ENCODE assay signal across 10 cellular contexts in genomic region chr12:115135800-115136211, GRCh38.
DNase-seq lines count a peak whose midpoint lies in the region; TF ChIP-seq lines count a peak whose summit lies in the region.
"Had no signal": no experiment of that assay in that cellular context is flagged by ENCODE, and none has a peak within 500 bp of the region (broad histone marks: within the 10 kb centered on the region; RNA-seq: fewer than 3 reads in every experiment).

No MANE protein-coding gene starts in this region.

- H3K4me2 ChIP-seq in neuronal stem cell (ENCODE audit: insufficient read depth, low read length, poor library complexity, severe bottlenecking) = no peak overlapping the region

- 44 to 48% methylated on average over 8 of the region's 8 CpGs for WGBS in lower leg skin, 2 donors
- WGBS in neuronal stem cell (ENCODE audit: extremely low coverage in 2 of 2, insufficient read length in 2 of 2, insufficient replicate concordance in 1 of 2), 2 donors = no CpG with 5 or more reads among the region's 8 CpGs

- H3K27me3 Mint-ChIP-seq in immature natural killer cell (ENCODE audit: low read depth in 3 of 3) = no peaks in the 10 kb centered on the region
- H3K27me3 Mint-ChIP-seq: activated naive CD4-positive, alpha-beta T cell treated with anti-CD3 and anti-CD28 coated beads, Interleukin-2, amount 50 U/mL, for 24 hours had no signal

- no peak overlapping the region for H3K14ac ChIP-seq in neuronal stem cell (ENCODE audit: low read length)

- TF ChIP-seq POLR2A in lower leg skin (IDR thresholded peaks at IDR 0.05) = no peak

- H3K9me3 ChIP-seq in neuronal stem cell (replicated peaks in 1 of 2; ENCODE audit: control insufficient read depth in 2 of 2, insufficient read depth in 1 of 2, low read depth in 1 of 2, low read length in 2 of 2) = peaks cover 0 to 2% of the 10 kb centered on the region in 2 donors

- no peak overlapping the region for H2BK15ac ChIP-seq in neuronal stem cell (ENCODE audit: low read length)

- no peak overlapping the region for H3K23ac ChIP-seq in neuronal stem cell (ENCODE audit: low read depth, low read length, poor library complexity)

- H4K8ac ChIP-seq in neuronal stem cell (ENCODE audit: low read depth, low read length) = no peak overlapping the region

- H3K4me3 ChIP-seq in coronary artery = peak overlapping the region; percentile 33
- H3K4me3 ChIP-seq in lower leg skin (ENCODE audit: low read depth, poor library complexity, severe bottlenecking) = no peak overlapping the region
- H3K4me3 ChIP-seq in neuronal stem cell (ENCODE audit: low read length in 2 of 2) = no peak overlapping the region

- no peak overlapping the region for H2AFZ ChIP-seq in neuronal stem cell (ENCODE audit: low read length)

- no peak for TF ChIP-seq CTCF in coronary artery (IDR thresholded peaks at IDR 0.05)
- TF ChIP-seq CTCF in lower leg skin (IDR thresholded peaks at IDR 0.05) = no peak

- H3K27ac ChIP-seq in coronary artery (no peak overlapping the region), neuronal stem cell (replicated peaks; ENCODE audit: low read length) (no peak overlapping the region)

- H3K9ac ChIP-seq in neuronal stem cell (ENCODE audit: low read depth, low read length, poor library complexity) = no peak overlapping the region

- no peak overlapping the region for H3K4me3 Mint-ChIP-seq in immature natural killer cell
- H3K4me3 Mint-ChIP-seq: activated naive CD4-positive, alpha-beta T cell treated with anti-CD3 and anti-CD28 coated beads, Interleukin-2, amount 50 U/mL, for 24 hours had no signal

- H3K36me3 Mint-ChIP-seq in immature natural killer cell = no peaks in the 10 kb centered on the region
- H3K36me3 Mint-ChIP-seq: activated naive CD4-positive, alpha-beta T cell treated with anti-CD3 and anti-CD28 coated beads, Interleukin-2, amount 50 U/mL, for 24 hours had no signal

- no peak overlapping the region for H3K4ac ChIP-seq in neuronal stem cell (ENCODE audit: low read length)

- DNase-seq in NCI-H187 (lab: John Stamatoyannopoulos, UW) (peak; percentile 57 to 85), coronary artery (ENCODE audit: low spot score) (no peak), lower leg skin (ENCODE audit: low spot score in 2 of 2) (peak; percentile 19 to 89), ureter (ENCODE audit: low spot score) (peak; percentile 72), immature natural killer cell (no peak), NOMO-1 treated with dmso at 0.1 percent for 144 hours (lab: John Stamatoyannopoulos, UW; ENCODE audit: unreplicated experiment) (no peak), neuronal stem cell (ENCODE audit: low spot score) (no peak)
- no peak for DNase-seq in effector CD4-positive, alpha-beta T cell
- DNase-seq: NCI-H1694 treated with DMSO at 0.1 percent for 48 hours had no signal

- intact Hi-C loops in lower leg skin (cut with DNase I; ENCODE audit: low total_unique reads) = no loop called here

- H2BK120ac ChIP-seq in neuronal stem cell (ENCODE audit: low read depth, low read length) = no peak overlapping the region

- no peaks in the 10 kb centered on the region for H3K4me1 Mint-ChIP-seq in immature natural killer cell
- H3K4me1 Mint-ChIP-seq: activated naive CD4-positive, alpha-beta T cell treated with anti-CD3 and anti-CD28 coated beads, Interleukin-2, amount 50 U/mL, for 24 hours had no signal

- H3K4me1 ChIP-seq in neuronal stem cell (ENCODE audit: control insufficient read depth in 2 of 2, insufficient read depth in 1 of 2, low read depth in 1 of 2, low read length in 2 of 2) = peaks cover 0 to 3% of the 10 kb centered on the region in 2 donors

- no peaks in the 10 kb centered on the region for H3K79me1 ChIP-seq in neuronal stem cell (ENCODE audit: low read depth, low read length)

- no peaks in the 10 kb centered on the region for H3K27me3 ChIP-seq in neuronal stem cell (ENCODE audit: control insufficient read depth in 3 of 3, insufficient read depth in 3 of 3, low read depth in 1 of 3, low read length in 3 of 3)

- no peak overlapping the region for H4K91ac ChIP-seq in neuronal stem cell (ENCODE audit: low read depth, low read length, poor library complexity)

- no peak overlapping the region for H2BK12ac ChIP-seq in neuronal stem cell (ENCODE audit: low read length)

- H3K36me3 ChIP-seq in neuronal stem cell (replicated peaks in 1 of 2; ENCODE audit: control insufficient read depth in 2 of 2, insufficient read depth in 2 of 2, low read length in 2 of 2) = no peaks in the 10 kb centered on the region

- no peak overlapping the region for H2BK5ac ChIP-seq in neuronal stem cell (ENCODE audit: low read length)

- H3K27ac Mint-ChIP-seq in immature natural killer cell = no peak overlapping the region
- H3K27ac Mint-ChIP-seq: activated naive CD4-positive, alpha-beta T cell treated with anti-CD3 and anti-CD28 coated beads, Interleukin-2, amount 50 U/mL, for 24 hours had no signal

- H3K18ac ChIP-seq in neuronal stem cell (ENCODE audit: low read length) = no peak overlapping the region

- no peak overlapping the region for H2AK5ac ChIP-seq in neuronal stem cell (ENCODE audit: low read depth, low read length)

- H3K9me3 Mint-ChIP-seq in immature natural killer cell = peaks cover 0 to 33% (median 3%) of the 10 kb centered on the region in 6 donors

Comparison
In these comparisons a context has a peak if more than half of its experiments do, and no peak if none do; other contexts are left out.
1. DNase-seq: peak in NCI-H187 (2 of 2), lower leg skin (2 of 2) and ureter (single experiment); none in coronary artery (single experiment), effector CD4-positive, alpha-beta T cell (single experiment), immature natural killer cell (0 of 3), NOMO-1 treated with dmso at 0.1 percent for 144 hours (single experiment) and neuronal stem cell (single experiment).